Comparison of ENCODE assay signal across 10 cellular contexts in the genomic region with DNA sequence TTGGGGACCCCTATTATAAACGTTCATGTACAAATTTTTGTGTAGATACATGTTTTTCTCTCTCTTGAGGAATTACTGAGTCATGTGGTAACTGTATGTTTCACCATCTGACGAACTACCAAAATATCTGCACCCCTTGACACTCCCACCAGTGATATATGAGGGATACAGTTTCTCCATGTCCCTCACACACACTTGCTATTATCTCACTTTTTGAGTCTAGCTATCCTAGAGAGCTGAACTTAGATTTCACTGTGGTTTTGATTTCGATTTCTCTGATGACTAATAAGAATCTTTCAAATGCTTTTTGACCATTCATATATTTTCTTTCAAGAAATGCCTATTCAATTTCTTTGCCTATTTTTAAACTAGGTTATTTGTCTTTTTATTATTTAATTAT.
DNase-seq lines count a peak whose midpoint lies in the region; ATAC-seq and TF ChIP-seq lines count a peak whose summit lies in the region.
"Had no signal": no experiment of that assay in that cellular context is flagged by ENCODE, and none has a peak within 500 bp of the region (broad histone marks: within the 10 kb centered on the region; RNA-seq: fewer than 3 reads in every experiment).

No MANE protein-coding gene starts in this region.

- WGBS in IMR-90 (ENCODE audit: extremely low coverage in 2 of 2, insufficient read length in 1 of 2), 2 experiments, result no CpG with 5 or more reads among the region's 3 CpGs
- WGBS in SK-N-SH (ENCODE audit: low lambda C conversion rate), result 21% methylated on average over 3 of the region's 3 CpGs
- WGBS in body of pancreas, 2 donors, result 49 to 53% methylated on average over 3 of the region's 3 CpGs

- H2BK5ac ChIP-seq in IMR-90 (ENCODE audit: low read depth, low read length, poor library complexity, severe bottlenecking), result peak overlapping the region; percentile 93

- H2BK120ac ChIP-seq in IMR-90 (ENCODE audit: low read depth, low read length), result peak overlapping the region; percentile 86

- H3K23ac ChIP-seq in IMR-90 (ENCODE audit: low read depth, low read length), result peak overlapping the region; percentile 84; the same call in 1 of the 2 replicates

- peak overlapping the region; percentile 89 for H3K18ac ChIP-seq in IMR-90 (ENCODE audit: low read depth, low read length)

- H4K20me1 ChIP-seq in IMR-90 (ENCODE audit: insufficient read depth, low read length) (no peaks in the 10 kb centered on the region), fibroblast of lung (ENCODE audit: control insufficient read depth, extremely low read depth, insufficient read depth, low read length) (no peaks in the 10 kb centered on the region), SK-N-SH (ENCODE audit: insufficient read depth) (no peaks in the 10 kb centered on the region)

- no peak overlapping the region for H2AK9ac ChIP-seq in IMR-90 (replicated peaks; ENCODE audit: low read depth, low read length, poor library complexity)

- H3K27ac ChIP-seq in IMR-90 (ENCODE audit: insufficient read depth, low read length) (no peak overlapping the region), fibroblast of lung (ENCODE audit: insufficient read depth, low read length) (peak overlapping the region; percentile 9), SK-N-SH (ENCODE audit: low read depth in 2 of 2, low read length in 1 of 2) (no peak overlapping the region), body of pancreas (no peak overlapping the region)

- H3K14ac ChIP-seq in IMR-90 (replicated peaks; ENCODE audit: low read depth, low read length), result peak overlapping the region; percentile 81; the same call in 1 of the 2 replicates

- H2BK20ac ChIP-seq in IMR-90 (ENCODE audit: low read depth, low read length), result peak overlapping the region; percentile 96

- no peak for TF ChIP-seq RAD21 in IMR-90 (IDR thresholded peaks at IDR 0.05; ENCODE audit: low read length)
- TF ChIP-seq RAD21 in SK-N-SH (IDR thresholded peaks at IDR 0.05; ENCODE audit: low read length), result no peak

- no peak for TF ChIP-seq POLR2A in IMR-90 (IDR thresholded peaks at IDR 0.05; ENCODE audit: low read depth, low read length)
- no peak for TF ChIP-seq POLR2A in body of pancreas (IDR thresholded peaks at IDR 0.05)

- H3K9ac ChIP-seq in IMR-90 (ENCODE audit: low read depth, low read length) (no peak overlapping the region), fibroblast of lung (ENCODE audit: insufficient read depth, low read length) (no peak overlapping the region), SK-N-SH (no peak overlapping the region)

- no peaks in the 10 kb centered on the region for H3K9me2 ChIP-seq in SK-N-SH

- H4K8ac ChIP-seq in IMR-90 (ENCODE audit: low read depth in 2 of 2, low read length in 2 of 2), result peak overlapping the region in 1 of 2 experiments; percentile 56; a peak in 2 of 4 replicates

- no peak for TF ChIP-seq CTCF in IMR-90 (conservative IDR thresholded peaks at IDR 0.05; ENCODE audit: low read depth, low read length)
- no peak for TF ChIP-seq CTCF in fibroblast of lung (conservative IDR thresholded peaks at IDR 0.05 in 1 of 2, IDR thresholded peaks at IDR 0.05 in 1 of 2; ENCODE audit: low read depth in 1 of 2, low read length in 2 of 2)
- TF ChIP-seq CTCF in SK-N-SH (IDR thresholded peaks at IDR 0.05), result no peak
- no peak for TF ChIP-seq CTCF in body of pancreas (IDR thresholded peaks at IDR 0.05)

- H2AK5ac ChIP-seq in IMR-90 (ENCODE audit: low read depth, low read length), result peak overlapping the region; percentile 61; the same call in 1 of the 2 replicates

- H3K56ac ChIP-seq in IMR-90 (ENCODE audit: extremely low read depth, insufficient read depth, low read length), result no peak overlapping the region

- no peaks in the 10 kb centered on the region for H3K79me2 ChIP-seq in fibroblast of lung (ENCODE audit: control insufficient read depth, insufficient read depth, low read length)
- H3K79me2 ChIP-seq in SK-N-SH (ENCODE audit: insufficient read depth), result no peaks in the 10 kb centered on the region

- H3K4me1 ChIP-seq in IMR-90 (ENCODE audit: control insufficient read depth, insufficient read depth, low read length), result peaks cover 10% of the 10 kb centered on the region
- peaks cover 13% of the 10 kb centered on the region for H3K4me1 ChIP-seq in fibroblast of lung (ENCODE audit: control insufficient read depth, extremely low read depth, insufficient read depth, low read length)
- H3K4me1 ChIP-seq in SK-N-SH (ENCODE audit: control insufficient read depth in 1 of 2, insufficient read depth in 2 of 2, low read depth in 1 of 2, low read length in 1 of 2), result no peaks in the 10 kb centered on the region
- no peaks in the 10 kb centered on the region for H3K4me1 ChIP-seq in body of pancreas

- H2AFZ ChIP-seq in IMR-90 (replicated peaks; ENCODE audit: low read length, poor library complexity), result no peak overlapping the region
- H2AFZ ChIP-seq in fibroblast of lung (ENCODE audit: low read length), result no peak overlapping the region
- H2AFZ ChIP-seq in SK-N-SH (ENCODE audit: low read depth), result no peak overlapping the region; the same call in 1 of the 2 replicates

- H3K79me1 ChIP-seq in IMR-90 (ENCODE audit: low read depth in 1 of 2, low read length in 2 of 2), result peaks cover 0 to 3% of the 10 kb centered on the region in 2 experiments; a peak in 1 of 4 replicates

- peak; percentile 81 for DNase-seq in IMR-90
- peak; percentile 61 to 91 for DNase-seq in fibroblast of lung (ENCODE audit: low read depth in 2 of 2)
- no peak for DNase-seq in effector CD8-positive, alpha-beta T cell (lab: John Stamatoyannopoulos, UW)
- no peak for DNase-seq in SK-N-SH
- no peak for DNase-seq in activated naive CD4-positive, alpha-beta T cell treated with Interleukin-2 at 50 U/mL for 16 hours
- no peak for DNase-seq in body of pancreas
- DNase-seq: activated naive CD8-positive, alpha-beta T cell treated with anti-CD3 and anti-CD28 coated beads, Interleukin-2, amount 50 U/mL, for 24 hours; DMS 273 treated with DMSO at 0.1 percent for 48 hours had no signal

- H3K9me1 ChIP-seq in IMR-90 (ENCODE audit: insufficient read depth, low read length), result peaks cover 3% of the 10 kb centered on the region; the same call in 1 of the 2 replicates

- in situ Hi-C loops in IMR-90 (cut with MboI; ENCODE audit: low sequenced_read_pairs), result loop anchor here (25.0 kb wide), 1 partner anchor 1417 kb away; no protein-coding TSS in a partner anchor

- H2BK15ac ChIP-seq in IMR-90 (ENCODE audit: low read depth, low read length), result 0 out of 3 replicates have a peak overlapping the region, but pooled peaks have one; percentile 84

- H3K4me2 ChIP-seq in IMR-90 (ENCODE audit: low read depth, low read length) (peak overlapping the region; percentile 76), fibroblast of lung (ENCODE audit: extremely low read depth, insufficient read depth, low read length) (peak overlapping the region; percentile 81), SK-N-SH (no peak overlapping the region)

- no peaks in the 10 kb centered on the region for H3K9me3 ChIP-seq in IMR-90 (ENCODE audit: control insufficient read depth, insufficient read depth, low read length)
- H3K9me3 ChIP-seq in fibroblast of lung (ENCODE audit: control insufficient read depth, insufficient read depth, low read depth, low read length), result no peaks in the 10 kb centered on the region
- no peaks in the 10 kb centered on the region for H3K9me3 ChIP-seq in SK-N-SH
- H3K9me3 ChIP-seq in body of pancreas, result no peaks in the 10 kb centered on the region

- H4K91ac ChIP-seq in IMR-90 (ENCODE audit: insufficient read depth, low read depth, low read length), result peak overlapping the region; percentile 65; the same call in 1 of the 2 replicates

- no peaks in the 10 kb centered on the region for H3F3A ChIP-seq in SK-N-SH (replicated peaks; ENCODE audit: insufficient read depth)

- TF ChIP-seq EP300 in SK-N-SH (IDR thresholded peaks at IDR 0.05; ENCODE audit: borderline replicate concordance in 1 of 2, low read depth in 1 of 2, low read length in 1 of 2), result no peak

- no peaks in the 10 kb centered on the region for H3K27me3 ChIP-seq in IMR-90 (ENCODE audit: control insufficient read depth, insufficient read depth, low read length)
- no peaks in the 10 kb centered on the region for H3K27me3 ChIP-seq in fibroblast of lung (ENCODE audit: control insufficient read depth, insufficient read depth, low read length)
- H3K27me3 ChIP-seq in SK-N-SH (ENCODE audit: insufficient read depth), result peaks cover 12% of the 10 kb centered on the region; the same call in 1 of the 2 replicates
- H3K27me3 ChIP-seq in body of pancreas, result no peaks in the 10 kb centered on the region

- intact Hi-C loops in IMR-90 (cut with micrococcal nuclease) (loop anchor here (1.0 to 5.0 kb wide), 3 partner anchors 52 to 242 kb away; a partner anchor contains a TSS), body of pancreas (cut with DNase I) (loop anchor here (10.0 kb wide), 1 partner anchor 345 kb away; no protein-coding TSS in a partner anchor)

- H4K5ac ChIP-seq in IMR-90 (ENCODE audit: low read depth, low read length), result peak overlapping the region; percentile 83

- H3K4me3 ChIP-seq in IMR-90 (ENCODE audit: insufficient read depth, low read depth, low read length) (no peak overlapping the region), fibroblast of lung (replicated peaks in 1 of 4; ENCODE audit: control extremely low read depth in 1 of 4, insufficient read depth in 1 of 4, low read depth in 3 of 4, low read length in 4 of 4) (no peak overlapping the region), SK-N-SH (ENCODE audit: low read depth in 2 of 2, low read length in 1 of 2) (no peak overlapping the region), body of pancreas (no peak overlapping the region)

- dilution Hi-C loops in IMR-90 (cut with HindIII; ENCODE audit: low sequenced_read_pairs, unreplicated experiment), result no loop called here

- CTCF ChIA-PET in IMR-90 (lab: Yijun Ruan, JAX), result interaction anchor here (1.4 to 1.5 kb wide), 2 partner anchors 66 to 353 kb away, joined by 4 read pairs; no protein-coding TSS in a partner anchor
- CTCF ChIA-PET in SK-N-SH (lab: Yijun Ruan, JAX), result interaction anchor here (1.2 to 2.0 kb wide), 3 partner anchors 17 to 353 kb away, joined by 4 to 6 read pairs (median 6); no protein-coding TSS in a partner anchor

- peak overlapping the region; percentile 90 for H3K4ac ChIP-seq in IMR-90 (ENCODE audit: low read depth, low read length)

- ATAC-seq in GM18861 (IDR thresholded peaks at IDR 0.05; ENCODE audit: unreplicated experiment) (peak; percentile 39), HG02588 (IDR thresholded peaks at IDR 0.05; ENCODE audit: unreplicated experiment) (peak; percentile 64), IMR-90 (ENCODE audit: low read depth) (peak; percentile 56), body of pancreas (no peak)
- ATAC-seq: activated naive CD8-positive, alpha-beta T cell treated with anti-CD3 and anti-CD28 coated beads, Interleukin-2, amount 50 U/mL, for 24 hours had no signal

- H3K36me3 ChIP-seq in IMR-90 (ENCODE audit: control insufficient read depth, insufficient read depth, low read length), result no peaks in the 10 kb centered on the region
- H3K36me3 ChIP-seq in fibroblast of lung (ENCODE audit: control insufficient read depth, insufficient read depth, low read length), result no peaks in the 10 kb centered on the region
- H3K36me3 ChIP-seq in SK-N-SH (replicated peaks in 1 of 2; ENCODE audit: control insufficient read depth in 1 of 2, insufficient read depth in 2 of 2, low read length in 1 of 2), result no peaks in the 10 kb centered on the region
- no peaks in the 10 kb centered on the region for H3K36me3 ChIP-seq in body of pancreas (replicated peaks in 1 of 2; ENCODE audit: insufficient read depth in 1 of 2, low read depth in 2 of 2)

- no TSS peak for BruUV-seq in IMR-90 (replicated peaks; lab: Mats Ljungman, UMichigan)

- POLR2A ChIA-PET in IMR-90 (lab: Charles Lee; ENCODE audit: unreplicated experiment) (interaction anchor here (0.5 kb wide), 1 partner anchor 235 kb away, joined by 9 read pairs; no protein-coding TSS in a partner anchor), SK-N-SH (lab: Yijun Ruan, JAX) (no interaction called here)

Comparison
In these comparisons a context has a peak if more than half of its experiments do, and no peak if none do; other contexts are left out.
1. DNase-seq: peak in IMR-90 (single experiment) and fibroblast of lung (2 of 2); none in effector CD8-positive, alpha-beta T cell (single experiment), SK-N-SH (single experiment), activated naive CD4-positive, alpha-beta T cell treated with Interleukin-2 at 50 U/mL for 16 hours (single experiment) and body of pancreas (0 of 4).